In genomic region chr9:129661029-129661428, GRCh38 we compare ENCODE assay signal across 11 cellular contexts. TPM values are rescaled to one million over a fixed set of nuclear protein-coding genes. Genes with fewer than 3 reads are reported as not detected.
"Had no signal": no experiment of that assay in that cellular context is flagged by ENCODE, and none has a peak within 500 bp of the region (broad histone marks: within the 10 kb centered on the region; RNA-seq: fewer than 3 reads in every experiment).

No MANE protein-coding gene starts in this region.

- H3K4me3 ChIP-seq: GM23248, GM23338, HAP-1 had no signal

- H3K9me3 ChIP-seq: HAP-1 had no signal

- H3K4me3 Mint-ChIP-seq: GM23338, H9, HFFc6 had no signal

- DNase-seq: GM23248, GOT3, H7, H9, HCEC 1CT, HFFc6 had no signal

- ATAC-seq: GM23338, HCT116 had no signal

- H3K27ac Mint-ChIP-seq: GM23338, H9, HFFc6 had no signal

- H3K36me3 ChIP-seq: HAP-1 had no signal

- H3K4me1 ChIP-seq: HAP-1 had no signal

RNA-seq across cellular contexts. Expression of gene C9orf50, which starts 40.1 kb away (rescaled TPM):
- total RNA-seq: GM23338, H1, H4, H7, H9 had no signal
